In the genomic region with DNA sequence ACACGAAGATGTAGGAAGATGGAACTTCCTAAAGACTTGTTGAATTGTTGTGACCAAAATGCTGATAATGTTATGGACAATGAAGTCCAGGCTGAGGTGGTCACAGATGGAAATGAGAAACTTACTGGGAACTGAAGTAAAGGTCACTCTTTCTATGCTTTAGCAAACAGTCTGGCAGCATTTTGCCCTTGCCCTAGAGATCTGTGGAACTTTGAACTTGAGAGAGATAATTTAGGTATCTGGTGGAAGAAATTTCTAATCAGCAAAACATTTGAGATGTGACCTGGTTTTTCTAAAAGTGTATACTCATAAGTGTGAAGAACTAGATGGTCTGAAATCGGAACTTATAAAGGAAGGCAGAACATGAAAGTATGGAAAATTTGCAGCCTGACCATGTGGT, we compare ENCODE assay signal across 39 cellular contexts.
"Had no signal": no experiment of that assay in that cellular context is flagged by ENCODE, and none has a peak within 500 bp of the region (broad histone marks: within the 10 kb centered on the region; RNA-seq: fewer than 3 reads in every experiment).

No MANE protein-coding gene starts in this region.

- H3K27ac Mint-ChIP-seq: activated naive CD4-positive, alpha-beta T cell treated with anti-CD3 and anti-CD28 coated beads for 36 hours; activated naive CD4-positive, alpha-beta T cell treated with anti-CD3 and anti-CD28 coated beads, Interleukin-2, amount 10 ng/mL, durations not matched to agents 7 days and 5 days; activated naive CD4-positive, alpha-beta T cell treated with anti-CD3 and anti-CD28 coated beads, Interleukin-2, amount 50 U/mL, for 24 hours; activated naive CD4-positive, alpha-beta T cell treated with anti-CD3 and anti-CD28 coated beads, Interleukin-2, amount 50 U/mL, for 72 hours; activated naive CD8-positive, alpha-beta T cell; activated naive CD8-positive, alpha-beta T cell treated with anti-CD3 and anti-CD28 coated beads for 36 hours; activated naive CD8-positive, alpha-beta T cell treated with anti-CD3 and anti-CD28 coated beads, Interleukin-2, amount 10 ng/mL, durations not matched to agents 7 days and 5 days; activated naive CD8-positive, alpha-beta T cell treated with anti-CD3 and anti-CD28 coated beads, Interleukin-2, amount 50 U/mL, for 24 hours; activated T-cell treated with anti-CD3 and anti-CD28 coated beads, Interleukin-2, amount 50 U/mL, for 24 hours; activated T-cell treated with anti-CD3 and anti-CD28 coated beads, Interleukin-2, amount 50 U/mL, for 72 hours; activated T-helper 17 cell treated with anti-CD3 and anti-CD28 coated beads, Interleukin-2, amount 50 U/mL, for 72 hours; activated T-helper 2 cell treated with anti-CD3 and anti-CD28 coated beads, Interferon-gamma antibody, Interleukin-2, Interleukin-4, amounts not matched to agents 10 μg/mL and 5 μg/mL and 100 μg/mL, durations not matched to agents 14 hours and 24 hours and 36 hours; brain had no signal

- FAIRE-seq: astrocyte, bronchial epithelial cell had no signal

- H3K4me1 Mint-ChIP-seq: activated naive CD4-positive, alpha-beta T cell treated with anti-CD3 and anti-CD28 coated beads, Interleukin-2, amount 10 ng/mL, durations not matched to agents 7 days and 5 days; activated naive CD4-positive, alpha-beta T cell treated with anti-CD3 and anti-CD28 coated beads, Interleukin-2, amount 50 U/mL, for 24 hours; activated naive CD8-positive, alpha-beta T cell treated with anti-CD3 and anti-CD28 coated beads for 36 hours; activated naive CD8-positive, alpha-beta T cell treated with anti-CD3 and anti-CD28 coated beads, Interleukin-2, amount 10 ng/mL, durations not matched to agents 7 days and 5 days; activated naive CD8-positive, alpha-beta T cell treated with anti-CD3 and anti-CD28 coated beads, Interleukin-2, amount 50 U/mL, for 24 hours; activated T-helper 17 cell treated with anti-CD3 and anti-CD28 coated beads, Interleukin-2, amount 50 U/mL, for 72 hours; brain; central memory CD8-positive, alpha-beta T cell had no signal

- H3K4me1 ChIP-seq: adrenal gland, ascending aorta, body of pancreas, breast epithelium had no signal

- H3K4me3 ChIP-seq: adrenal gland, ascending aorta, body of pancreas, breast epithelium, cardiac muscle cell had no signal

- H3K4me3 Mint-ChIP-seq: activated naive CD4-positive, alpha-beta T cell treated with anti-CD3 and anti-CD28 coated beads for 36 hours; activated naive CD4-positive, alpha-beta T cell treated with anti-CD3 and anti-CD28 coated beads, Interleukin-2, amount 10 ng/mL, durations not matched to agents 7 days and 5 days; activated naive CD4-positive, alpha-beta T cell treated with anti-CD3 and anti-CD28 coated beads, Interleukin-2, amount 50 U/mL, for 24 hours; activated naive CD8-positive, alpha-beta T cell; activated naive CD8-positive, alpha-beta T cell treated with anti-CD3 and anti-CD28 coated beads for 36 hours; activated naive CD8-positive, alpha-beta T cell treated with anti-CD3 and anti-CD28 coated beads, Interleukin-2, amount 10 ng/mL, durations not matched to agents 7 days and 5 days; activated naive CD8-positive, alpha-beta T cell treated with anti-CD3 and anti-CD28 coated beads, Interleukin-2, amount 50 U/mL, for 24 hours; activated T-cell treated with anti-CD3 and anti-CD28 coated beads, Interleukin-2, amount 50 U/mL, for 24 hours; activated T-cell treated with anti-CD3 and anti-CD28 coated beads, Interleukin-2, amount 50 U/mL, for 4 hours; activated T-cell treated with anti-CD3 and anti-CD28 coated beads, Interleukin-2, amount 50 U/mL, for 72 hours; activated T-helper 1 cell treated with anti-CD3 and anti-CD28 coated beads, Interleukin-12 subunit alpha, Interleukin-12 subunit beta, Interleukin-2, Interleukin-4 antibody, amounts not matched to agents 30 ng/mL and 10 ng/mL and 1 ng/mL, durations not matched to agents 14 hours and 24 hours and 36 hours; activated T-helper 17 cell treated with anti-CD3 and anti-CD28 coated beads, Interleukin-2, amount 50 U/mL, for 72 hours; brain; central memory CD8-positive, alpha-beta T cell had no signal

- H3K27me3 ChIP-seq: adrenal gland, ascending aorta, body of pancreas, brain microvascular endothelial cell, breast epithelium, cardiac muscle cell had no signal

- DNase-seq: activated effector memory CD4-positive, alpha-beta T cell treated with anti-CD3 and anti-CD28 coated beads, Interleukin-2, amount 50 U/mL, for 16 hours; activated effector memory CD4-positive, alpha-beta T cell treated with Interleukin-2 at 50 U/mL for 16 hours; activated gamma-delta T cell; activated gamma-delta T cell treated with Interleukin-2 at 50 U/mL for 16 hours; activated naive CD4-positive, alpha-beta T cell; activated naive CD4-positive, alpha-beta T cell treated with anti-CD3 and anti-CD28 coated beads for 36 hours; activated naive CD4-positive, alpha-beta T cell treated with anti-CD3 and anti-CD28 coated beads, Interleukin-2, amount 10 ng/mL, durations not matched to agents 7 days and 5 days; activated naive CD4-positive, alpha-beta T cell treated with anti-CD3 and anti-CD28 coated beads, Interleukin-2, amount 50 U/mL, for 16 hours; activated naive CD4-positive, alpha-beta T cell treated with Interleukin-2 at 50 U/mL for 16 hours; activated naive CD8-positive, alpha-beta T cell treated with anti-CD3 and anti-CD28 coated beads for 36 hours; activated naive CD8-positive, alpha-beta T cell treated with anti-CD3 and anti-CD28 coated beads, Interleukin-2, amount 10 ng/mL, durations not matched to agents 7 days and 5 days; activated naive CD8-positive, alpha-beta T cell treated with anti-CD3 and anti-CD28 coated beads, Interleukin-2, amount 50 U/mL, for 24 hours; activated T-cell treated with anti-CD3 and anti-CD28 coated beads, Interleukin-2, amount 50 U/mL, for 24 hours; activated T-cell treated with anti-CD3 and anti-CD28 coated beads, Interleukin-2, amount 50 U/mL, for 4 hours; activated T-cell treated with anti-CD3 and anti-CD28 coated beads, Interleukin-2, amount 50 U/mL, for 48 hours; activated T-cell treated with anti-CD3 and anti-CD28 coated beads, Interleukin-2, amount 50 U/mL, for 72 hours; adrenal gland; amniotic stem cell; amygdala; anterior cingulate cortex; aorta; body of pancreas; brain microvascular endothelial cell; caudate nucleus; central memory CD4-positive, alpha-beta T cell; cerebellar nuclear complex had no signal

- H3K36me3 Mint-ChIP-seq: activated naive CD4-positive, alpha-beta T cell treated with anti-CD3 and anti-CD28 coated beads, Interleukin-2, amount 10 ng/mL, durations not matched to agents 7 days and 5 days; activated naive CD4-positive, alpha-beta T cell treated with anti-CD3 and anti-CD28 coated beads, Interleukin-2, amount 50 U/mL, for 24 hours; activated naive CD4-positive, alpha-beta T cell treated with anti-CD3 and anti-CD28 coated beads, Interleukin-2, amount 50 U/mL, for 72 hours; activated naive CD8-positive, alpha-beta T cell; activated naive CD8-positive, alpha-beta T cell treated with anti-CD3 and anti-CD28 coated beads for 36 hours; activated naive CD8-positive, alpha-beta T cell treated with anti-CD3 and anti-CD28 coated beads, Interleukin-2, amount 10 ng/mL, durations not matched to agents 7 days and 5 days; brain had no signal

- H3K9me3 ChIP-seq: ascending aorta, body of pancreas, breast epithelium had no signal

- H3K27me3 Mint-ChIP-seq: activated naive CD4-positive, alpha-beta T cell treated with anti-CD3 and anti-CD28 coated beads, Interleukin-2, amount 10 ng/mL, durations not matched to agents 7 days and 5 days; activated naive CD4-positive, alpha-beta T cell treated with anti-CD3 and anti-CD28 coated beads, Interleukin-2, amount 50 U/mL, for 24 hours; activated naive CD8-positive, alpha-beta T cell; activated naive CD8-positive, alpha-beta T cell treated with anti-CD3 and anti-CD28 coated beads for 36 hours; activated naive CD8-positive, alpha-beta T cell treated with anti-CD3 and anti-CD28 coated beads, Interleukin-2, amount 10 ng/mL, durations not matched to agents 7 days and 5 days; activated naive CD8-positive, alpha-beta T cell treated with anti-CD3 and anti-CD28 coated beads, Interleukin-2, amount 50 U/mL, for 24 hours; activated T-cell treated with anti-CD3 and anti-CD28 coated beads, Interleukin-2, amount 50 U/mL, for 24 hours; activated T-helper 17 cell treated with anti-CD3 and anti-CD28 coated beads, Interleukin-2, amount 50 U/mL, for 72 hours; brain; central memory CD8-positive, alpha-beta T cell had no signal

- ATAC-seq: activated naive CD4-positive, alpha-beta T cell treated with anti-CD3 and anti-CD28 coated beads, Interleukin-2, amount 50 U/mL, for 72 hours; activated naive CD8-positive, alpha-beta T cell treated with anti-CD3 and anti-CD28 coated beads, Interleukin-2, amount 50 U/mL, for 24 hours; activated T-cell treated with anti-CD3 and anti-CD28 coated beads, Interleukin-2, amount 50 U/mL, for 4 hours; activated T-cell treated with anti-CD3 and anti-CD28 coated beads, Interleukin-2, amount 50 U/mL, for 72 hours; activated T-helper 17 cell treated with anti-CD3 and anti-CD28 coated beads, Interleukin-2, amount 50 U/mL, for 72 hours; body of pancreas had no signal

- H3K36me3 ChIP-seq: adrenal gland, ascending aorta, brain microvascular endothelial cell, breast epithelium, cardiac muscle cell had no signal

- H3K27ac ChIP-seq: adrenal gland, ascending aorta, body of pancreas, brain microvascular endothelial cell, breast epithelium, cardiac muscle cell had no signal
